In the genomic region with DNA sequence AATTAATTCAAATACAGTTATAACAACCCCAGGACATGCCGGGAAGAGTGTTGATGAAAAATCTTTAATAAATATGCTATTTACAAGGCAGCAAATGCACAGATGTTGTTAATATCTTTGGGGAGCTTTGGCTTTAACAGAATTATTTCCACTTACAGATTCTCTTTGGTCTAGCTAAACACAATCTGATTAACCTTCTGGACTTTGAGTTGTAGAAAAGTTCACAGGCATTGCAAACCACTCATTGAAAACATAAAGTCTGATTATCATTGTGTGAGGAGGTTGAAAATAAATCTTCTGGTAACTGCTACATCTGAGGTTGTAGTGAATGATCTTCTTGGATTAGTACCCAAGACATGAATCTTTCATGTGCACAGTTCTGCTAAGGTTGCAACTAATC, we compare ENCODE assay signal across 31 cellular contexts.
"Had no signal": no experiment of that assay in that cellular context is flagged by ENCODE, and none has a peak within 500 bp of the region (broad histone marks: within the 10 kb centered on the region; RNA-seq: fewer than 3 reads in every experiment).

No MANE protein-coding gene starts in this region.

- H3K9me3 Mint-ChIP-seq: natural killer cell; nephron; neural progenitor cell; stimulated activated memory B cell treated with anti-CD40 and anti-IgM and Interleukin-4, amounts not matched to agents 10 μg/mL and 1 μg/mL and 100 μg/mL, for 72 hours; stimulated activated naive CD8-positive, alpha-beta T cell treated with anti-CD3 and anti-CD28 coated beads, Interleukin-15, amount 100 ng/mL, for 72 hours; type B pancreatic cell had no signal

- H3K4me1 ChIP-seq: neural progenitor cell, parathyroid adenoma, psoas muscle, spleen, suprapubic skin, testis, tibial artery, transverse colon, upper lobe of right lung, uterus had no signal

- H3K4me1 Mint-ChIP-seq: natural killer cell; nephron; neural progenitor cell; stimulated activated memory B cell treated with anti-CD40 and anti-IgM and Interleukin-4, amounts not matched to agents 10 μg/mL and 1 μg/mL and 100 μg/mL, for 72 hours; stimulated activated naive CD8-positive, alpha-beta T cell treated with anti-CD3 and anti-CD28 coated beads, Interleukin-15, amount 100 ng/mL, for 72 hours had no signal

- H3K27ac ChIP-seq: neural progenitor cell, ovary, parathyroid adenoma, psoas muscle, skin epidermis, spleen, suprapubic skin, testis, tibial artery, transverse colon, upper lobe of right lung, uterus had no signal

- H3K4me2 ChIP-seq: neural progenitor cell, smooth muscle cell had no signal

- H2AFZ ChIP-seq: neural progenitor cell, parathyroid adenoma had no signal

- H3K36me3 Mint-ChIP-seq: natural killer cell; neural progenitor cell; stimulated activated memory B cell treated with anti-CD40 and anti-IgM and Interleukin-4, amounts not matched to agents 10 μg/mL and 1 μg/mL and 100 μg/mL, for 72 hours; type B pancreatic cell had no signal

- ATAC-seq: natural killer cell; psoas muscle; right cardiac atrium; sciatic nerve; stimulated activated memory B cell treated with anti-CD40 and anti-IgM and Interleukin-4, amounts not matched to agents 10 μg/mL and 1 μg/mL and 100 μg/mL, for 72 hours; stimulated activated naive CD8-positive, alpha-beta T cell treated with anti-CD3 and anti-CD28 coated beads, Interleukin-15, amount 100 ng/mL, for 72 hours; stimulated activated naive CD8-positive, alpha-beta T cell treated with anti-CD3 and anti-CD28 coated beads, Interleukin-15, Interleukin-2, amounts not matched to agents 100 U/mL and 50 U/mL, for 24 hours; upper lobe of right lung had no signal

- H3K79me2 ChIP-seq: parathyroid adenoma had no signal

- H3K9me3 ChIP-seq: ovary, psoas muscle, suprapubic skin, testis, tibial artery, transverse colon, upper lobe of right lung, uterus had no signal

- H3K27ac Mint-ChIP-seq: natural killer cell; neural progenitor cell; progenitor cell of endocrine pancreas; stimulated activated memory B cell treated with anti-CD40 and anti-IgM and Interleukin-4, amounts not matched to agents 10 μg/mL and 1 μg/mL and 100 μg/mL, for 72 hours; stimulated activated naive CD8-positive, alpha-beta T cell treated with anti-CD3 and anti-CD28 coated beads, Interleukin-15, amount 100 ng/mL, for 72 hours; type B pancreatic cell had no signal

- H3K27me3 ChIP-seq: neural progenitor cell, ovary, spleen, suprapubic skin, testis, tibial artery, transverse colon, upper lobe of right lung, uterus had no signal

- H3K4me3 Mint-ChIP-seq: natural killer cell; nephron; neural progenitor cell; stimulated activated memory B cell treated with anti-CD40 and anti-IgM and Interleukin-4, amounts not matched to agents 10 μg/mL and 1 μg/mL and 100 μg/mL, for 72 hours; stimulated activated naive CD8-positive, alpha-beta T cell treated with anti-CD3 and anti-CD28 coated beads, Interleukin-15, amount 100 ng/mL, for 72 hours; type B pancreatic cell had no signal

- H3K36me3 ChIP-seq: neural progenitor cell, ovary, spleen, suprapubic skin, tibial artery, transverse colon, upper lobe of right lung, uterus had no signal

- H3K27me3 Mint-ChIP-seq: progenitor cell of endocrine pancreas; stimulated activated memory B cell treated with anti-CD40 and anti-IgM and Interleukin-4, amounts not matched to agents 10 μg/mL and 1 μg/mL and 100 μg/mL, for 72 hours; stimulated activated naive CD8-positive, alpha-beta T cell treated with anti-CD3 and anti-CD28 coated beads, Interleukin-15, amount 100 ng/mL, for 72 hours; type B pancreatic cell had no signal

- H3K4me3 ChIP-seq: neural progenitor cell, ovary, psoas muscle, skin epidermis, smooth muscle cell, spleen, suprapubic skin, testis, tibial artery, transverse colon, upper lobe of right lung, uterus had no signal

- DNase-seq: natural killer cell; occipital lobe; ovary; posterior cingulate gyrus; psoas muscle; right cardiac atrium; spleen; stimulated activated CD4-positive, alpha-beta T cell treated with anti-CD3 and anti-CD28 coated beads, Interleukin-12 subunit alpha, Interleukin-12 subunit beta, amount 100 ng/mL, for 4 hours; stimulated activated CD4-positive, alpha-beta T cell treated with anti-CD3 and anti-CD28 coated beads, Interleukin-1b, Interleukin-23, amount 100 ng/mL, for 48 hours; stimulated activated CD4-positive, alpha-beta T cell treated with anti-CD3 and anti-CD28 coated beads, Interleukin-4, amount 100 ng/mL, for 1 hour; stimulated activated CD4-positive, alpha-beta T cell treated with anti-CD3 and anti-CD28 coated beads, Interleukin-4, amount 100 ng/mL, for 4 hours; stimulated activated CD8-positive, alpha-beta memory T cell treated with anti-CD3 and anti-CD28 coated beads, Interleukin-4, amount 100 ng/mL, for 48 hours; stimulated activated naive CD4-positive, alpha-beta T cell; stimulated activated naive CD8-positive, alpha-beta T cell treated with anti-CD3 and anti-CD28 coated beads, Interleukin-15, amount 100 ng/mL, for 72 hours; stimulated activated naive CD8-positive, alpha-beta T cell treated with anti-CD3 and anti-CD28 coated beads, Interleukin-15, Interleukin-2, amounts not matched to agents 100 U/mL and 50 U/mL, for 24 hours; substantia nigra; testis; tibial artery; transverse colon; upper lobe of right lung; uterus had no signal

- H3K9ac ChIP-seq: neural progenitor cell, parathyroid adenoma had no signal
